Comparison of ENCODE assay signal across 8 cellular contexts in genomic region chr5:134874831-134875655, GRCh38. TPM values are rescaled to one million over a fixed set of nuclear protein-coding genes. Genes with fewer than 3 reads are reported as not detected.
DNase-seq lines count a peak whose midpoint lies in the region; ATAC-seq, FAIRE-seq and TF ChIP-seq lines count a peak whose summit lies in the region.

No MANE protein-coding gene starts in this region.

- ATAC-seq in GM18498 (IDR thresholded peaks at IDR 0.05; ENCODE audit: unreplicated experiment) = peak; percentile 32
- ATAC-seq in HG03280 (IDR thresholded peaks at IDR 0.05; ENCODE audit: unreplicated experiment) = peak; percentile 33

- peak overlapping the region; percentile 97 for H3K4me3 Mint-ChIP-seq in activated naive CD8-positive, alpha-beta T cell treated with anti-CD3 and anti-CD28 coated beads for 36 hours

- DNase-seq in Peyer's patch (peak; percentile 46 to 75 (median 59)), glomerular visceral epithelial cell (ENCODE audit: extremely low spot score) (peak; percentile 70), ureter (ENCODE audit: low spot score) (peak; percentile 51)
- peak; percentile 35 for DNase-seq in activated naive CD8-positive, alpha-beta T cell treated with anti-CD3 and anti-CD28 coated beads for 36 hours

- H3K4me3 ChIP-seq in Peyer's patch (peak overlapping the region; percentile 84 to 94 (median 88)), neutrophil (ENCODE audit: low read depth in 1 of 2, low read length in 1 of 2) (peak overlapping the region; percentile 88 to 91)

- H3K36me3 ChIP-seq in Peyer's patch (no peaks in the 10 kb centered on the region), neutrophil (no peaks in the 10 kb centered on the region)

- H3K9me3 ChIP-seq in Peyer's patch (no peaks in the 10 kb centered on the region), neutrophil (no peaks in the 10 kb centered on the region)

- TF ChIP-seq CTCF in Peyer's patch (IDR thresholded peaks at IDR 0.05) = no peak
- TF ChIP-seq CTCF in neutrophil (IDR thresholded peaks at IDR 0.05) = no peak

- H3K9me3 Mint-ChIP-seq in activated naive CD8-positive, alpha-beta T cell treated with anti-CD3 and anti-CD28 coated beads for 36 hours = no peaks in the 10 kb centered on the region

- H3K4me1 ChIP-seq in Peyer's patch = peaks cover 0 to 23% (median 7%) of the 10 kb centered on the region in 4 donors
- H3K4me1 ChIP-seq in neutrophil (ENCODE audit: control insufficient read depth in 1 of 2, insufficient read depth in 1 of 2, low read depth in 1 of 2, low read length in 1 of 2) = peaks cover 15 to 19% of the 10 kb centered on the region in 2 experiments

- FAIRE-seq in A204.1 (lab: Jason Lieb, UNC) = peak; percentile 9

- TF ChIP-seq POLR2A in Peyer's patch (IDR thresholded peaks at IDR 0.05) = no peak

- peak overlapping the region; percentile 87 to 94 (median 92) for H3K27ac ChIP-seq in Peyer's patch
- peak overlapping the region; percentile 91 for H3K27ac ChIP-seq in neutrophil

- H3K27me3 ChIP-seq in Peyer's patch (no peaks in the 10 kb centered on the region), neutrophil (no peaks in the 10 kb centered on the region)

- peaks cover 40% of the 10 kb centered on the region for H3K4me1 Mint-ChIP-seq in activated naive CD8-positive, alpha-beta T cell treated with anti-CD3 and anti-CD28 coated beads for 36 hours

- peaks cover 15% of the 10 kb centered on the region for H3K36me3 Mint-ChIP-seq in activated naive CD8-positive, alpha-beta T cell treated with anti-CD3 and anti-CD28 coated beads for 36 hours

- peak overlapping the region; percentile 95 for H3K27ac Mint-ChIP-seq in activated naive CD8-positive, alpha-beta T cell treated with anti-CD3 and anti-CD28 coated beads for 36 hours

- no peaks in the 10 kb centered on the region for H3K27me3 Mint-ChIP-seq in activated naive CD8-positive, alpha-beta T cell treated with anti-CD3 and anti-CD28 coated beads for 36 hours

RNA-seq across cellular contexts. Expression of gene TXNDC15, which starts 0.9 kb away (rescaled TPM):
- total RNA-seq in Peyer's patch (10 to 100 TPM; 34.3 to 81.7 (median 39.9) TPM), ureter (44.2 TPM)
- total RNA-seq in activated naive CD8-positive, alpha-beta T cell treated with anti-CD3 and anti-CD28 coated beads for 36 hours = 10 to 100 TPM; 27.2 to 29.4 TPM

RNA-seq across cellular contexts. Expression of gene C5orf24, which starts 29.3 kb away (rescaled TPM):
- 10 to 100 TPM; 24.8 to 36.7 (median 35.6) TPM for total RNA-seq in Peyer's patch
- total RNA-seq in activated naive CD8-positive, alpha-beta T cell treated with anti-CD3 and anti-CD28 coated beads for 36 hours = 10 to 100 TPM; 24.1 to 30.5 TPM
- 33.7 TPM for total RNA-seq in ureter

RNA-seq across cellular contexts. Expression of gene PCBD2, which starts 29.9 kb away (rescaled TPM):
- total RNA-seq in Peyer's patch (10 to 100 TPM; 15.5 to 39.6 (median 27.9) TPM), ureter (13.8 TPM)
- total RNA-seq in activated naive CD8-positive, alpha-beta T cell treated with anti-CD3 and anti-CD28 coated beads for 36 hours = 10 to 100 TPM in 1 of 2 experiments, 1 to 10 TPM in 1; 7.6 to 10.4 TPM

Comparison
In these comparisons a context has a peak if more than half of its experiments do, and no peak if none do; other contexts are left out.
1. Peak in every context shown above with its lines: DNase-seq, ATAC-seq, H3K4me3 ChIP-seq and H3K27ac ChIP-seq.